8 cellular contexts compared by ENCODE assay signal in the genomic region with DNA sequence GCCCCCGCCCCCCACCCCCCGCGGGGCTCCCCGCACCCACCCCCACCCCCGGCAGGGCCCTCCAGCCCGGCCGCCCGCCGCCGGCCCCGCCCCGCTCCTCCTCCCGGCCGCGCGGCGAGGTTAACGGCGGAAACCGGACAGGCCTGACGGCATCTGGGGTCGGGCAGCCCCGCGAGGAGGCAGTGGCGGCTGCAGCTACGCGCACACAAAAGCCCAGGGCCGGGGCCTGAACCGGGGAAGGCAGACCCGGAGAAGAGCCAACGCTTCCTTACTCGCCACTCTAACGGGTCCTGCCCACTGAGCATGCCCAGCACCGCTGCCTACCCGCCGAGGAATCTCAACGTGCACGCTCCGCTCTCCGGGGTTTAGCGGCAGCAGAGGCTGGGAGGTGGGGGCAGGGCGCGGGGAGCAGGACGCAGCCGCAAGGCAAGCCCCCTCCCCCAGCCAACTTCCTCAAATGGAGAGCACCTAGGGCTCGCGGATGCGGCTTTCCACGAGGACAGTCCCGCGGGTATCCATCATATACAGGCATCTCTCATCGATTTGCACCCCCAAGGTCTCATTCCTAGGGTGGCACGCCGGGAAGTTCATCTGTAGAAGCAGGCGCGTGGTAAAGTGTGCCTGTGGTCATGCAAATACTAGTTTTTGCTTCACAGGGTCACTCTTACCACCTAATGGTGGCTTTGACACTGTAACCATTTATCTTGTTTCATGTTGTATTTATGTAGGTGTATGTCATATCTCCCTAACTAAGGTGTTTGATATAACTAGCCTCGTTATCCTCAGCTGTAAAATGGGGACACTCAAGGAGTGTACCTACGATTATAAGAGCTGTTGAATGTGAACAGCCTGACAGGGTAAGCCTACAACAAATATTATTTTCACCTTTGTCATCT. TPM values are rescaled to one million over a fixed set of nuclear protein-coding genes. Genes with fewer than 3 reads are reported as not detected.
DNase-seq lines count a peak whose midpoint lies in the region; ATAC-seq, FAIRE-seq and TF ChIP-seq lines count a peak whose summit lies in the region.

A gene (minus strand): TSS at position 339 of the 896 bp plus-strand sequence. CDS start 761 bp downstream, outside the sequence.

- no peaks in the 10 kb centered on the region for H3K36me3 ChIP-seq in mammary epithelial cell (ENCODE audit: insufficient read depth, low read length)
- no peaks in the 10 kb centered on the region for H3K36me3 ChIP-seq in small intestine (ENCODE audit: control insufficient read depth in 2 of 2, insufficient read depth in 2 of 2, low read length in 2 of 2)

- no peaks in the 10 kb centered on the region for H3K27me3 ChIP-seq in mammary epithelial cell (ENCODE audit: insufficient read depth, low read length)
- no peaks in the 10 kb centered on the region for H3K27me3 ChIP-seq in small intestine (ENCODE audit: control insufficient read depth in 2 of 2, insufficient read depth in 2 of 2, low read length in 2 of 2)

- peak within 1 kb of the TSS; percentile 93 for H2AFZ ChIP-seq in mammary epithelial cell (ENCODE audit: low read depth, low read length)

- no peaks in the 10 kb centered on the region for H4K20me1 ChIP-seq in mammary epithelial cell (ENCODE audit: insufficient read depth, low read length)

- TF ChIP-seq CTCF in AG09309 (IDR thresholded peaks at IDR 0.05; ENCODE audit: control insufficient read depth, insufficient read depth, low read depth, low read length, missing control alignments) (no peak), WI38 (IDR thresholded peaks at IDR 0.05; ENCODE audit: low read depth, low read length) (no peak), mammary epithelial cell (conservative IDR thresholded peaks at IDR 0.05 in 1 of 2, IDR thresholded peaks at IDR 0.05 in 1 of 2; ENCODE audit: extremely low read depth in 1 of 2, insufficient read depth in 1 of 2, low read depth in 1 of 2, low read length in 2 of 2) (peak in 1 of 2 donors; percentile 20)

- H3K27ac ChIP-seq in mammary epithelial cell (ENCODE audit: insufficient read depth, low read depth, low read length) (peak within 1 kb of the TSS; percentile 47), small intestine (ENCODE audit: low read depth in 1 of 2, low read length in 1 of 2) (peak within 1 kb of the TSS; percentile 84 to 89)

- H3K9ac ChIP-seq in mammary epithelial cell (ENCODE audit: insufficient read depth, low read length): peak within 1 kb of the TSS; percentile 72

- no peak for FAIRE-seq in small intestine (lab: Jason Lieb, UNC)

- peaks cover 39% of the 10 kb centered on the region for H3K79me2 ChIP-seq in mammary epithelial cell (ENCODE audit: insufficient read depth, low read length)

- ATAC-seq in HG03175 (IDR thresholded peaks at IDR 0.05; ENCODE audit: unreplicated experiment): peak; percentile 65

- peak; percentile 93 for TF ChIP-seq POLR2A in GM18951 (IDR thresholded peaks at IDR 0.05; ENCODE audit: extremely low read depth, insufficient read depth, insufficient read length)

- 4% methylated on average over 25 of the region's 58 CpGs for WGBS in mammary epithelial cell (ENCODE audit: low coverage, missing lambda C conversion rate)
- 0 to 1% (median 1%) methylated on average over 25 to 57 of the region's 58 CpGs for WGBS in small intestine, 3 donors

- intact Hi-C loops in mammary epithelial cell (cut with micrococcal nuclease): loop anchor here (2.0 kb wide), 1 partner anchor 28 kb away; a partner anchor contains a TSS

- in situ Hi-C loops in GM18951 (cut with MboI; ENCODE audit: low sequenced_read_pairs, unreplicated experiment) (no loop called here), mammary epithelial cell (cut with MboI; ENCODE audit: low sequenced_read_pairs in 2 of 2) (no loop called here)

- TSS peak; percentile 81 for BruUV-seq in mammary epithelial cell (replicated peaks; lab: Mats Ljungman, UMichigan)

- H3K9me3 ChIP-seq in mammary epithelial cell (replicated peaks; ENCODE audit: insufficient read depth, low read length) (no peaks in the 10 kb centered on the region), small intestine (ENCODE audit: control insufficient read depth, low read depth) (no peaks in the 10 kb centered on the region)

- peaks cover 11% of the 10 kb centered on the region for H3K4me1 ChIP-seq in mammary epithelial cell (ENCODE audit: insufficient read depth, low read length)
- peaks cover 2 to 8% of the 10 kb centered on the region in 2 donors for H3K4me1 ChIP-seq in small intestine (ENCODE audit: control insufficient read depth in 2 of 2, insufficient read depth in 1 of 2, low read depth in 1 of 2, low read length in 1 of 2)

- dilution Hi-C loops in mammary epithelial cell (cut with HindIII; ENCODE audit: low sequenced_read_pairs): no loop called here

- peak within 1 kb of the TSS; percentile 75 for H3K4me2 ChIP-seq in mammary epithelial cell (ENCODE audit: insufficient read depth, low read depth, low read length)

- H3K4me3 ChIP-seq in AG09309 (ENCODE audit: control insufficient read depth, low read depth, low read length) (peak within 1 kb of the TSS; percentile 81), WI38 (ENCODE audit: low read depth, low read length) (peak within 1 kb of the TSS; percentile 90), mammary epithelial cell (replicated peaks in 1 of 3; ENCODE audit: insufficient read depth in 1 of 3, low read depth in 2 of 3, low read length in 3 of 3) (peak within 1 kb of the TSS; percentile 86 to 98 (median 96)), small intestine (ENCODE audit: low read depth in 1 of 2, low read length in 2 of 2) (peak within 1 kb of the TSS; percentile 77 to 94)

- DNase-seq in AG09309 (ENCODE audit: low read depth): peak; percentile 74
- peak; percentile 97 for DNase-seq in NCI-H2227 treated with DMSO at 0.1 percent for 48 hours (lab: John Stamatoyannopoulos, UW)
- DNase-seq in mammary epithelial cell: peak; percentile 93
- DNase-seq in iPS-NIHi11 (ENCODE audit: low spot score): peak; percentile 94
- DNase-seq in small intestine: peak; percentile 92

- CTCF ChIA-PET in mammary epithelial cell (lab: Charles Lee; ENCODE audit: low non-redundant PET): interaction anchor here (0.6 kb wide), 1 partner anchor 128 kb away, joined by 7 read pairs; no protein-coding TSS in a partner anchor

RNA-seq across cellular contexts. Expression of the gene that starts here (rescaled TPM):
- total RNA-seq in mammary epithelial cell: 10 to 100 TPM; 47.8 to 75.3 TPM
- polyA plus RNA-seq in mammary epithelial cell (78.6 TPM), small intestine (10 to 100 TPM; 30.3 to 33.3 (median 32.7) TPM)
- 62.3 TPM for polyA minus RNA-seq in mammary epithelial cell

Comparison
In these comparisons a context has a peak if more than half of its experiments do, and no peak if none do; other contexts are left out.
1. Peak in every context shown above with its lines: DNase-seq, ATAC-seq, H3K4me3 ChIP-seq and H3K27ac ChIP-seq.